Comparison of ENCODE assay signal across 8 cellular contexts in genomic region chr15:80779658-80780415, GRCh38. TPM values are rescaled to one million over a fixed set of nuclear protein-coding genes. Genes with fewer than 3 reads are reported as not detected.
DNase-seq lines count a peak whose midpoint lies in the region; ATAC-seq and TF ChIP-seq lines count a peak whose summit lies in the region.

No MANE protein-coding gene starts in this region.

- no peak for DNase-seq in activated naive CD4-positive, alpha-beta T cell treated with Interleukin-2 at 50 U/mL for 16 hours
- peak; percentile 15 for DNase-seq in SK-MEL-5 (ENCODE audit: low read depth, low spot score)
- DNase-seq in fibroblast of the aortic adventitia (ENCODE audit: low read depth), result peak; percentile 49
- DNase-seq in neuronal stem cell (ENCODE audit: low spot score), result peak; percentile 17
- DNase-seq in stimulated activated CD4-positive, alpha-beta T cell treated with anti-CD3 and anti-CD28 coated beads, Interleukin-12 subunit alpha, Interleukin-12 subunit beta, amount 100 ng/mL, for 4 hours, result no peak
- DNase-seq in activated naive CD4-positive, alpha-beta T cell treated with anti-CD3 and anti-CD28 coated beads, Interleukin-2, amount 50 U/mL, for 72 hours (ENCODE audit: low spot score in 2 of 2), result no peak

- H3K27ac Mint-ChIP-seq in activated naive CD4-positive, alpha-beta T cell treated with anti-CD3 and anti-CD28 coated beads, Interleukin-2, amount 50 U/mL, for 24 hours, result no peak overlapping the region
- no peak overlapping the region for H3K27ac Mint-ChIP-seq in activated naive CD4-positive, alpha-beta T cell treated with anti-CD3 and anti-CD28 coated beads, Interleukin-2, amount 50 U/mL, for 72 hours

- H3K23ac ChIP-seq in neuronal stem cell (ENCODE audit: low read depth, low read length, poor library complexity), result peak overlapping the region; percentile 39

- H2AK5ac ChIP-seq in neuronal stem cell (ENCODE audit: low read depth, low read length), result no peak overlapping the region

- H3K14ac ChIP-seq in neuronal stem cell (ENCODE audit: low read length), result no peak overlapping the region

- no peak overlapping the region for H2BK15ac ChIP-seq in neuronal stem cell (ENCODE audit: low read length)

- H3K9ac ChIP-seq in neuronal stem cell (ENCODE audit: low read depth, low read length, poor library complexity), result no peak overlapping the region

- H3K27ac ChIP-seq in neuronal stem cell (replicated peaks; ENCODE audit: low read length), result no peak overlapping the region

- peaks cover 9 to 70% (median 27%) of the 10 kb centered on the region in 3 experiments for H3K27me3 ChIP-seq in neuronal stem cell (ENCODE audit: control insufficient read depth in 3 of 3, insufficient read depth in 3 of 3, low read depth in 1 of 3, low read length in 3 of 3)

- H3K4me3 Mint-ChIP-seq in activated naive CD4-positive, alpha-beta T cell treated with anti-CD3 and anti-CD28 coated beads, Interleukin-2, amount 50 U/mL, for 24 hours, result peak overlapping the region; percentile 55

- H2BK12ac ChIP-seq in neuronal stem cell (ENCODE audit: low read length), result no peak overlapping the region

- no peaks in the 10 kb centered on the region for H3K9me3 ChIP-seq in neuronal stem cell (replicated peaks in 1 of 2; ENCODE audit: control insufficient read depth in 2 of 2, insufficient read depth in 1 of 2, low read depth in 1 of 2, low read length in 2 of 2)

- in situ Hi-C loops in SK-MEL-5 (cut with HindIII; ENCODE audit: low pct_unique_long_range_greater_than_20kb, low sequenced_read_pairs), result no loop called here

- WGBS in neuronal stem cell (ENCODE audit: extremely low coverage in 2 of 2, insufficient read length in 2 of 2, insufficient replicate concordance in 1 of 2), 2 donors, result no CpG with 5 or more reads among the region's 45 CpGs

- H2BK5ac ChIP-seq in neuronal stem cell (ENCODE audit: low read length), result no peak overlapping the region

- H3K4ac ChIP-seq in neuronal stem cell (ENCODE audit: low read length), result no peak overlapping the region

- no peak for ATAC-seq in GM21381 (IDR thresholded peaks at IDR 0.05; ENCODE audit: unreplicated experiment)
- no peak for ATAC-seq in activated naive CD4-positive, alpha-beta T cell treated with anti-CD3 and anti-CD28 coated beads, Interleukin-2, amount 50 U/mL, for 72 hours

- H3K36me3 Mint-ChIP-seq in activated naive CD4-positive, alpha-beta T cell treated with anti-CD3 and anti-CD28 coated beads, Interleukin-2, amount 50 U/mL, for 24 hours, result no peaks in the 10 kb centered on the region
- no peaks in the 10 kb centered on the region for H3K36me3 Mint-ChIP-seq in activated naive CD4-positive, alpha-beta T cell treated with anti-CD3 and anti-CD28 coated beads, Interleukin-2, amount 50 U/mL, for 72 hours

- peak overlapping the region; percentile 71 for H3K4me2 ChIP-seq in neuronal stem cell (ENCODE audit: insufficient read depth, low read length, poor library complexity, severe bottlenecking)

- H3K4me1 Mint-ChIP-seq in activated naive CD4-positive, alpha-beta T cell treated with anti-CD3 and anti-CD28 coated beads, Interleukin-2, amount 50 U/mL, for 24 hours, result peaks cover 11% of the 10 kb centered on the region

- no peaks in the 10 kb centered on the region for H3K36me3 ChIP-seq in neuronal stem cell (replicated peaks in 1 of 2; ENCODE audit: control insufficient read depth in 2 of 2, insufficient read depth in 2 of 2, low read length in 2 of 2)

- H3K27me3 Mint-ChIP-seq in activated naive CD4-positive, alpha-beta T cell treated with anti-CD3 and anti-CD28 coated beads, Interleukin-2, amount 50 U/mL, for 24 hours, result peaks cover 27% of the 10 kb centered on the region

- H3K4me3 ChIP-seq in fibroblast of the aortic adventitia (ENCODE audit: low read depth, low read length) (peak overlapping the region; percentile 97), neuronal stem cell (ENCODE audit: low read length in 2 of 2) (peak overlapping the region; percentile 31 to 36)

- no peak overlapping the region for H4K91ac ChIP-seq in neuronal stem cell (ENCODE audit: low read depth, low read length, poor library complexity)

- no peak for TF ChIP-seq CTCF in fibroblast of the aortic adventitia (IDR thresholded peaks at IDR 0.05; ENCODE audit: insufficient read depth, low read length)

- H3K79me1 ChIP-seq in neuronal stem cell (ENCODE audit: low read depth, low read length), result peaks cover 2% of the 10 kb centered on the region

- peak overlapping the region; percentile 91 for H2AFZ ChIP-seq in neuronal stem cell (ENCODE audit: low read length)

- H3K18ac ChIP-seq in neuronal stem cell (ENCODE audit: low read length), result no peak overlapping the region

- H3K4me1 ChIP-seq in neuronal stem cell (ENCODE audit: control insufficient read depth in 2 of 2, insufficient read depth in 1 of 2, low read depth in 1 of 2, low read length in 2 of 2), result peaks cover 9 to 15% of the 10 kb centered on the region in 2 donors

- H2BK120ac ChIP-seq in neuronal stem cell (ENCODE audit: low read depth, low read length), result no peak overlapping the region

- H3K9me3 Mint-ChIP-seq in activated naive CD4-positive, alpha-beta T cell treated with anti-CD3 and anti-CD28 coated beads, Interleukin-2, amount 50 U/mL, for 24 hours, result no peaks in the 10 kb centered on the region
- no peaks in the 10 kb centered on the region for H3K9me3 Mint-ChIP-seq in activated naive CD4-positive, alpha-beta T cell treated with anti-CD3 and anti-CD28 coated beads, Interleukin-2, amount 50 U/mL, for 72 hours

- H4K8ac ChIP-seq in neuronal stem cell (ENCODE audit: low read depth, low read length), result no peak overlapping the region

RNA-seq across cellular contexts. Expression of gene CEMIP, which starts 0.7 kb away (rescaled TPM):
- total RNA-seq in SK-MEL-5 (2014; rRNA removed; shearing (Covaris generic)), result 6.3 and 7.0 TPM in 2 replicates
- polyA plus RNA-seq in SK-MEL-5 (2015; cell fraction: cytosol; rRNA removed), result 16.6 and 24.5 TPM in 2 replicates
- polyA plus RNA-seq in SK-MEL-5 (2015; cell fraction: nucleus; rRNA removed), result 21.2 and 24.3 TPM in 2 replicates
- total RNA-seq in fibroblast of the aortic adventitia (ENCODE audit: low replicate concordance), result 225 and 249 TPM in 2 replicates
- polyA plus RNA-seq in neuronal stem cell (2013, experiment 1 of 2), result not detected
- polyA plus RNA-seq in neuronal stem cell (2013, experiment 2 of 2), result under 0.01 TPM
- total RNA-seq in activated naive CD4-positive, alpha-beta T cell treated with anti-CD3 and anti-CD28 coated beads, Interleukin-2, amount 50 U/mL, for 72 hours, result not detected

Comparison
In these comparisons a context has a peak if more than half of its experiments do, and no peak if none do; other contexts are left out.
1. DNase-seq: peak in SK-MEL-5 (single experiment), fibroblast of the aortic adventitia (single experiment) and neuronal stem cell (single experiment); none in activated naive CD4-positive, alpha-beta T cell treated with Interleukin-2 at 50 U/mL for 16 hours (single experiment), stimulated activated CD4-positive, alpha-beta T cell treated with anti-CD3 and anti-CD28 coated beads, Interleukin-12 subunit alpha, Interleukin-12 subunit beta, amount 100 ng/mL, for 4 hours (single experiment) and activated naive CD4-positive, alpha-beta T cell treated with anti-CD3 and anti-CD28 coated beads, Interleukin-2, amount 50 U/mL, for 72 hours (0 of 2).
2. RNA of gene CEMIP, which starts 0.7 kb away (total RNA-seq): 225 to 249 TPM in fibroblast of the aortic adventitia; 6.3 to 7.0 TPM in SK-MEL-5 and not detected in activated naive CD4-positive, alpha-beta T cell treated with anti-CD3 and anti-CD28 coated beads, Interleukin-2, amount 50 U/mL, for 72 hours; every median in the first group is over 10 times any median in the second.